Comparison of ENCODE assay signal across 11 cellular contexts in genomic region chr1:25190260-25190659, GRCh38.
"Had no signal": no experiment of that assay in that cellular context is flagged by ENCODE, and none has a peak within 500 bp of the region (broad histone marks: within the 10 kb centered on the region; RNA-seq: fewer than 3 reads in every experiment).

No MANE protein-coding gene starts in this region.

- H3K27ac ChIP-seq: HL-60, KMS-11 had no signal

- DNase-seq: H9, HCEC 1CT, HFFc6, IMR-90, Karpas-422, KBM-7 had no signal

- H2AFZ ChIP-seq: GM23338 had no signal

- H3K4me3 ChIP-seq: GM23338 had no signal

- FAIRE-seq: H1, H54 had no signal

- H3K9ac ChIP-seq: KMS-11 had no signal

- H3K4me2 ChIP-seq: GM23338, KMS-11 had no signal

- ATAC-seq: GM23338 had no signal
